ENCODE assay signal across 7 cellular contexts in genomic region chr22:24243417-24243816, GRCh38. TPM values are rescaled to one million over a fixed set of nuclear protein-coding genes. Genes with fewer than 3 reads are reported as not detected.
DNase-seq lines count a peak whose midpoint lies in the region; ATAC-seq and TF ChIP-seq lines count a peak whose summit lies in the region.
"Not testable (repeated sequence)": the region's sequence is repeated elsewhere in the genome, so short reads cannot be mapped to it uniquely, and the experiment has no call there.

No MANE protein-coding gene starts in this region.

- intact Hi-C loops in activated CD8-positive, alpha-beta T cell treated with anti-CD3 and anti-CD28 coated beads for 36 hours (cut with micrococcal nuclease) = not testable (repeated sequence)
- intact Hi-C loops in MCF 10A (cut with micrococcal nuclease) = loop anchor here (10.0 kb wide), 1 partner anchor 259 kb away; the partner anchor contains the start of gene GSTT2

- CTCF ChIA-PET in activated CD8-positive, alpha-beta T cell treated with anti-CD3 and anti-CD28 coated beads for 36 hours (lab: Charles Lee) = interaction anchor here (1.1 to 2.3 kb wide), 6 partner anchors 12 to 90 kb away, joined by 3 to 9 read pairs (median 6); no protein-coding TSS in a partner anchor
- CTCF ChIA-PET in MCF 10A (lab: Yijun Ruan, JAX) = not testable (repeated sequence)

- H3K4me2 ChIP-seq in GM23248 (ENCODE audit: unreplicated experiment) = not testable (repeated sequence)
- H3K4me2 ChIP-seq in OCI-LY3 (ENCODE audit: low read length) = peak overlapping the region; percentile 59

- POLR2A ChIA-PET in activated CD8-positive, alpha-beta T cell treated with anti-CD3 and anti-CD28 coated beads for 36 hours (lab: Charles Lee) = interaction anchor here (1.2 kb wide), 1 partner anchor 9 kb away, joined by 5 read pairs; no protein-coding TSS in a partner anchor
- POLR2A ChIA-PET in MCF 10A (lab: Yijun Ruan, JAX) = not testable (repeated sequence)

- peaks cover 30% of the 10 kb centered on the region for H3K4me1 Mint-ChIP-seq in activated CD8-positive, alpha-beta T cell treated with anti-CD3 and anti-CD28 coated beads for 36 hours (ENCODE audit: low read depth)
- peaks cover 33% of the 10 kb centered on the region for H3K4me1 Mint-ChIP-seq in MCF 10A (ENCODE audit: insufficient read depth, unreplicated experiment)

- H3K9me3 ChIP-seq in GM23248 (ENCODE audit: low read depth); OCI-LY3 (ENCODE audit: insufficient read depth, low read length): not testable (repeated sequence)

- H3K27me3 Mint-ChIP-seq in activated CD8-positive, alpha-beta T cell treated with anti-CD3 and anti-CD28 coated beads for 36 hours; MCF 10A (ENCODE audit: insufficient read depth, unreplicated experiment): not testable (repeated sequence)

- ATAC-seq in activated CD8-positive, alpha-beta T cell treated with anti-CD3 and anti-CD28 coated beads for 36 hours = not testable (repeated sequence)

- H3K79me2 ChIP-seq in GM23248 (ENCODE audit: insufficient read depth); OCI-LY3 (ENCODE audit: low read length): not testable (repeated sequence)

- not testable (repeated sequence) for H3K9me3 Mint-ChIP-seq in activated CD8-positive, alpha-beta T cell treated with anti-CD3 and anti-CD28 coated beads for 36 hours; MCF 10A (ENCODE audit: unreplicated experiment)

- not testable (repeated sequence) for H3K4me3 ChIP-seq in GM23248
- peak overlapping the region; percentile 40; the same call in 1 of the 2 replicates for H3K4me3 ChIP-seq in OCI-LY3 (ENCODE audit: low read length)
- H3K4me3 ChIP-seq in skeletal muscle cell (ENCODE audit: low read depth, low read length) = peak overlapping the region; percentile 51

- H3K4me1 ChIP-seq in GM23248 (ENCODE audit: insufficient read depth) (peaks cover 21% of the 10 kb centered on the region), OCI-LY3 (ENCODE audit: low read length) (peaks cover 20% of the 10 kb centered on the region)

- H3K9me2 ChIP-seq in GM23248 (ENCODE audit: insufficient read depth) = not testable (repeated sequence)

- in situ Hi-C loops in GM23248 (cut with MboI) = loop anchor here (10.0 kb wide), 1 partner anchor 49 kb away; no protein-coding TSS in a partner anchor

- H3K27me3 ChIP-seq in GM23248 (replicated peaks; ENCODE audit: insufficient read depth); OCI-LY3 (ENCODE audit: low read depth, low read length): not testable (repeated sequence)

- not testable (repeated sequence) for H3K27ac ChIP-seq in GM23248; OCI-LY3 (ENCODE audit: low read length)

- not testable (repeated sequence) for H2AFZ ChIP-seq in GM23248
- peak overlapping the region; percentile 67; the same call in 1 of the 2 replicates for H2AFZ ChIP-seq in OCI-LY3 (ENCODE audit: low read depth, low read length)

- not testable (repeated sequence) for H4K20me1 ChIP-seq in GM23248 (ENCODE audit: insufficient read depth); OCI-LY3 (ENCODE audit: insufficient read depth, low read length)

- not testable (repeated sequence) for H3K36me3 ChIP-seq in GM23248 (ENCODE audit: low read depth); OCI-LY3 (replicated peaks; ENCODE audit: low read depth, low read length)

- H3K4me3 Mint-ChIP-seq in activated CD8-positive, alpha-beta T cell treated with anti-CD3 and anti-CD28 coated beads for 36 hours = not testable (repeated sequence)
- peak overlapping the region; percentile 64 for H3K4me3 Mint-ChIP-seq in MCF 10A (ENCODE audit: unreplicated experiment)

- not testable (repeated sequence) for H3F3A ChIP-seq in GM23248 (ENCODE audit: insufficient read depth)

- not testable (repeated sequence) for H3K9ac ChIP-seq in GM23248
- peak overlapping the region; percentile 2; the same call in 1 of the 2 replicates for H3K9ac ChIP-seq in OCI-LY3 (ENCODE audit: low read length)

- not testable (repeated sequence) for BruUV-seq in MCF 10A (replicated peaks; lab: Mats Ljungman, UMichigan)

- DNase-seq in GM23248 = peak; percentile 11
- DNase-seq in activated CD8-positive, alpha-beta T cell treated with anti-CD3 and anti-CD28 coated beads for 36 hours = peak; percentile 16
- DNase-seq in MCF 10A (ENCODE audit: unreplicated experiment) = peak; percentile 81
- DNase-seq in fibroblast of the conjunctiva (ENCODE audit: low read depth) = peak; percentile 12
- DNase-seq in lung microvascular endothelial cell (ENCODE audit: low read depth in 2 of 2) = peak; percentile 41 to 46
- DNase-seq in skeletal muscle cell (ENCODE audit: low read depth) = peak; percentile 56

- H3K36me3 Mint-ChIP-seq in activated CD8-positive, alpha-beta T cell treated with anti-CD3 and anti-CD28 coated beads for 36 hours (ENCODE audit: low read depth); MCF 10A (ENCODE audit: insufficient read depth, unreplicated experiment): not testable (repeated sequence)

- H3K27ac Mint-ChIP-seq in activated CD8-positive, alpha-beta T cell treated with anti-CD3 and anti-CD28 coated beads for 36 hours = peak overlapping the region; percentile 75
- not testable (repeated sequence) for H3K27ac Mint-ChIP-seq in MCF 10A (ENCODE audit: low read depth, unreplicated experiment)

- 50 to 58% methylated on average over 3 of the region's 3 CpGs for WGBS in GM23248 (ENCODE audit: low coverage in 1 of 2, low lambda C conversion rate in 2 of 2, missing lambda C conversion rate in 2 of 2), 2 experiments

- not testable (repeated sequence) for TF ChIP-seq CTCF in OCI-LY3 (IDR thresholded peaks at IDR 0.05; ENCODE audit: low read depth, low read length); activated CD8-positive, alpha-beta T cell treated with anti-CD3 and anti-CD28 coated beads for 36 hours (IDR thresholded peaks at IDR 0.05); MCF 10A (IDR thresholded peaks at IDR 0.05; ENCODE audit: unreplicated experiment)

RNA-seq across cellular contexts. Expression of gene GGT5, which starts 1.5 kb away (rescaled TPM):
- total RNA-seq in GM23248 (2014; rRNA removed; shearing (Covaris generic)) = 0.38 and 1.3 TPM in 2 replicates
- polyA plus RNA-seq in GM23248 (2016; fragmentation: Nextera tagmentation; extraction: Ambion mirVana) = 5.0 and 5.1 TPM in 2 replicates
- not detected for total RNA-seq in activated CD8-positive, alpha-beta T cell treated with anti-CD3 and anti-CD28 coated beads for 36 hours
- total RNA-seq in MCF 10A (2022) (31.5 and 34.6 TPM in 2 replicates), lung microvascular endothelial cell (1.8 and 7.4 TPM in 2 replicates)

RNA-seq across cellular contexts. Expression of gene SPECC1L, which starts 27.2 kb away (rescaled TPM):
- 34.0 and 39.1 TPM in 2 replicates for total RNA-seq in GM23248 (2014; rRNA removed; shearing (Covaris generic))
- 21.1 and 23.9 TPM in 2 replicates for polyA plus RNA-seq in GM23248 (2016; fragmentation: Nextera tagmentation; extraction: Ambion mirVana)
- 10 to 100 TPM; 38.9 to 39.0 TPM for total RNA-seq in activated CD8-positive, alpha-beta T cell treated with anti-CD3 and anti-CD28 coated beads for 36 hours
- total RNA-seq in MCF 10A (2022) (48.7 and 60.4 TPM in 2 replicates), lung microvascular endothelial cell (39.7 and 74.0 TPM in 2 replicates)

Comparison
In these comparisons a context has a peak if more than half of its experiments do, and no peak if none do; other contexts are left out.
1. DNase-seq: peak in every context shown above with its lines; median percentile 81 in MCF 10A; 56 in skeletal muscle cell; 44 in lung microvascular endothelial cell; 16 in activated CD8-positive, alpha-beta T cell treated with anti-CD3 and anti-CD28 coated beads for 36 hours; 12 in fibroblast of the conjunctiva; 11 in GM23248.